ENCODE assay signal across 11 cellular contexts in the genomic region with DNA sequence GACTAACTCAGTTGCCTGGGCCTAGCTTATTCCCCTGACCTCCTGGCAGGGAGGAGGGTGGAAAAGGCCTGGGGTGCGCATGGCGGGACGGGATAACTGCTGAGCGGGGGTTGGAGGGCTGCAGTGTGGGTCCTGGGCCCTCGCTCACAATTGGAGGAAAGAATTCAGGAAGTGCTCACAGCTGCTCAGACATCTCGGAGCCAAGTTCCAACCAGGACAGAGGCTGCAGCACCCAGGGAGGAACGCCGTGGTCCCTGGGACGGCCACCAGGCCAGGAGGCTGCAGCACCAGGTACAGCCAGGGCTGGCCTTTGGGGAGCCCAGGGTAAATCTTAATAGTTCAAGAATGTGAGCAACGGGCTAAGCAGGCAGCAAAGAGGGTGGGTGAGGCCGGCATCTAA. TPM values are rescaled to one million over a fixed set of nuclear protein-coding genes. Genes with fewer than 3 reads are reported as not detected.
DNase-seq lines count a peak whose midpoint lies in the region; ATAC-seq and TF ChIP-seq lines count a peak whose summit lies in the region.
"Had no signal": no experiment of that assay in that cellular context is flagged by ENCODE, and none has a peak within 500 bp of the region (broad histone marks: within the 10 kb centered on the region; RNA-seq: fewer than 3 reads in every experiment).

A gene with protein sequence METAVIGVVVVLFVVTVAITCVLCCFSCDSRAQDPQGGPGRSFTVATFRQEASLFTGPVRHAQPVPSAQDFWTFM (plus strand): TSS at position 217 of the 400 bp plus-strand sequence. CDS start 974 bp downstream, outside the sequence.

- H3K4me3 ChIP-seq in AG10803 (ENCODE audit: low read length) (peak within 1 kb of the TSS; percentile 14), Peyer's patch (no peak within 1 kb of the TSS), esophagus squamous epithelium (peak within 1 kb of the TSS in 1 of 4 donors; percentile 56), ovary (no peak within 1 kb of the TSS)

- TF ChIP-seq CTCF in AG10803 (conservative IDR thresholded peaks at IDR 0.05; ENCODE audit: low read length) (no peak), Peyer's patch (IDR thresholded peaks at IDR 0.05) (no peak), esophagus squamous epithelium (IDR thresholded peaks at IDR 0.05) (no peak), ovary (IDR thresholded peaks at IDR 0.05) (no peak)

- TF ChIP-seq POLR2A in Peyer's patch (IDR thresholded peaks at IDR 0.05) (no peak), esophagus squamous epithelium (IDR thresholded peaks at IDR 0.05) (no peak), ovary (IDR thresholded peaks at IDR 0.05) (no peak)

- intact Hi-C loops in esophagus squamous epithelium (cut with DNase I) (no loop called here), ovary (cut with DNase I) (loop anchor here in 2 of 4 donors (5.0 kb wide), 2 partner anchors 33 to 38 kb away; no protein-coding TSS in a partner anchor)

- no peak for ATAC-seq in HG03354 (IDR thresholded peaks at IDR 0.05; ENCODE audit: poor library complexity, severe bottlenecking, unreplicated experiment)

- H3K27me3 ChIP-seq in Peyer's patch (no peaks in the 10 kb centered on the region), esophagus squamous epithelium (peaks cover 0 to 5% (median 0%) of the 10 kb centered on the region in 4 donors), ovary (no peaks in the 10 kb centered on the region)

- WGBS in esophagus squamous epithelium, 2 donors = 65 to 80% methylated on average over 6 to 10 of the region's 11 CpGs
- 72 to 77% (median 75%) methylated on average over 11 of the region's 11 CpGs for WGBS in ovary, 3 donors

- H3K4me1 ChIP-seq in Peyer's patch (peaks cover 7 to 78% (median 34%) of the 10 kb centered on the region in 4 donors), esophagus squamous epithelium (peaks cover 45 to 78% (median 58%) of the 10 kb centered on the region in 3 donors), ovary (ENCODE audit: insufficient read depth) (peaks cover 43% of the 10 kb centered on the region)

- DNase-seq in AG10803 (ENCODE audit: low read depth) = no peak
- DNase-seq in Peyer's patch = no peak
- DNase-seq in esophagus squamous epithelium (lab: John Stamatoyannopoulos, UW) = no peak
- DNase-seq in ovary = peak in 1 of 5 donors; percentile 25
- no peak for DNase-seq in EL
- no peak for DNase-seq in middle frontal gyrus (ENCODE audit: extremely low spot score, low spot score)
- no peak for DNase-seq in stimulated activated CD4-positive, alpha-beta T cell treated with anti-CD3 and anti-CD28 coated beads, Interleukin-12 subunit alpha, Interleukin-12 subunit beta, amount 100 ng/mL, for 4 hours
- DNase-seq: activated CD4-positive, CD25-positive, alpha-beta regulatory T cell treated with anti-CD3 and anti-CD28 coated beads, Interleukin-2, amount 50 U/mL, for 72 hours; DMS 273 treated with DMSO at 0.1 percent for 48 hours had no signal

- H3K9me3 ChIP-seq in Peyer's patch = no peaks in the 10 kb centered on the region
- H3K9me3 ChIP-seq in esophagus squamous epithelium = no peaks in the 10 kb centered on the region
- no peaks in the 10 kb centered on the region for H3K9me3 ChIP-seq in ovary
- H3K9me3 ChIP-seq: neutrophil had no signal

- H3K36me3 ChIP-seq in Peyer's patch = no peaks in the 10 kb centered on the region
- H3K36me3 ChIP-seq in esophagus squamous epithelium = no peaks in the 10 kb centered on the region
- no peaks in the 10 kb centered on the region for H3K36me3 ChIP-seq in ovary
- H3K36me3 ChIP-seq: neutrophil had no signal

- no peak for TF ChIP-seq EP300 in ovary (IDR thresholded peaks at IDR 0.05)

- peak within 1 kb of the TSS; percentile 70 to 97 (median 90) for H3K27ac ChIP-seq in Peyer's patch
- H3K27ac ChIP-seq in esophagus squamous epithelium = peak within 1 kb of the TSS; percentile 69 to 95 (median 90)
- peak within 1 kb of the TSS; percentile 85 to 86 for H3K27ac ChIP-seq in ovary
- H3K27ac ChIP-seq: neutrophil had no signal

RNA-seq across cellular contexts. Expression of the gene that starts here (rescaled TPM):
- total RNA-seq in Peyer's patch (10 to 100 TPM in 1 of 4 donors, under 1 TPM in 1, not detected in 2; 0.88 to 17.3 TPM), esophagus squamous epithelium (1 to 10 TPM in 1 of 4 donors, under 1 TPM in 1, not detected in 2; 0.22 to 1.1 TPM), ovary (1 to 10 TPM in 5 of 7 donors, under 1 TPM in 2; 0.33 to 5.4 (median 2.0) TPM)
- polyA plus RNA-seq in ovary = 1 to 10 TPM; 1.4 to 2.3 TPM
